Comparison of ENCODE assay signal across 8 cellular contexts in the genomic region with DNA sequence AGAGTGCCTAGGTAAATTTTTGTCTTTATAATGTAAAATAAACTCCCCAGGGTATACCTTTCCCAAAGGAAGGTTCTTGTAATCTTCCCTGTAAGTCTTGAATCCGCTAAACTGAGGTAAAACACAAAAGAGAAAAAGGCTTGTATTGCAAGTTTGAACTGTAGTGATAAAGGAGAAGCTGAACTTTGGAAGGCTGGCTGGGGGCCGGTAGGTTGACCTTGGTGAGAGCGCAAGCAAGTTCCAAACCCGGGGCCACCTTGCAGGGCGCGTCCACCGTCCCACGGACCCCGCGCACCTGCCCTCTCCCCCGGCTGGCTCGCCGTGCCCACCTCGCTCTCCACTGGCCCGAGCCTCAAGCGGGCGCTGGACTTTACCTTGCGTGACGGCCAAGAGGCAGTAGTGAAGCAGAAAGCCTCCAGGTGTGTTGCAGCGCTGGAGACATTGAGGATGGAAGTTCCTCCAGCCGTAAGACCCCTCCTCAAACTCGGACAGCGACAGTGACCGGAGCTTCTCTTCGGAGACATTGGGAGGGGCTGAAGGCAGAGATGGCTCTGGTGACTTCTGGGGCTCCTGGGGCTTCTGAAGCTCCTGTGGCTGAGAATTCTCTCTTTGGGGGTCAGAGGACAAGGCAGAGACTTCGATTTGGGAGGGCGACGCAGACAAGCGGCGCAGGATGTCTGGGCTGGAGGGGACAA. TPM values are rescaled to one million over a fixed set of nuclear protein-coding genes. Genes with fewer than 3 reads are reported as not detected.
A peak's percentile ranks its signal among the peaks of the same experiment; 100 is the strongest.
DNase-seq lines count a peak whose midpoint lies in the region; ATAC-seq and TF ChIP-seq lines count a peak whose summit lies in the region.

No MANE protein-coding gene starts in this region.

- H3K27ac Mint-ChIP-seq in chondrocyte (ENCODE audit: unreplicated experiment) = no peak overlapping the region

- H3K4me1 ChIP-seq in mucosa of rectum (ENCODE audit: control insufficient read depth in 2 of 2, insufficient read depth in 2 of 2, low read length in 2 of 2) = peaks cover 4 to 9% of the 10 kb centered on the region in 2 donors

- H3K27me3 ChIP-seq in mucosa of rectum (ENCODE audit: control insufficient read depth in 2 of 2, insufficient read depth in 2 of 2, low read length in 2 of 2) = no peaks in the 10 kb centered on the region

- H3K27me3 Mint-ChIP-seq in chondrocyte (ENCODE audit: low read depth) = peaks cover 10% of the 10 kb centered on the region

- no peak overlapping the region for H3K27ac ChIP-seq in mucosa of rectum (ENCODE audit: low read depth in 2 of 2, low read length in 2 of 2)

- peak; percentile 15 for DNase-seq in ACHN
- DNase-seq in chondrocyte (ENCODE audit: low spot score) = no peak
- DNase-seq in MV-4-11 (lab: John Stamatoyannopoulos, UW) = no peak
- no peak for DNase-seq in activated gamma-delta T cell (lab: John Stamatoyannopoulos, UW)
- DNase-seq in DMS79 (lab: John Stamatoyannopoulos, UW) = no peak

- no peaks in the 10 kb centered on the region for H3K36me3 ChIP-seq in mucosa of rectum (ENCODE audit: control insufficient read depth in 2 of 2, insufficient read depth in 2 of 2, low read length in 2 of 2)

- no peaks in the 10 kb centered on the region for H3K36me3 Mint-ChIP-seq in chondrocyte (ENCODE audit: low read depth)

- H3K4me1 Mint-ChIP-seq in chondrocyte (ENCODE audit: low read depth) = peaks cover 19% of the 10 kb centered on the region

- H3K4me3 Mint-ChIP-seq in chondrocyte (ENCODE audit: unreplicated experiment) = peak overlapping the region; percentile 79

- peak overlapping the region; percentile 69 to 79 for H3K4me3 ChIP-seq in mucosa of rectum (ENCODE audit: low read length in 2 of 2)

- peak overlapping the region in 1 of 2 donors; percentile 31 for H3K9ac ChIP-seq in mucosa of rectum (ENCODE audit: low read depth in 1 of 2, low read length in 2 of 2)

- no peak for TF ChIP-seq CTCF in chondrocyte (IDR thresholded peaks at IDR 0.05)

- no peaks in the 10 kb centered on the region for H3K9me3 ChIP-seq in mucosa of rectum (ENCODE audit: control insufficient read depth in 2 of 2, low read length in 2 of 2)

- in situ Hi-C loops in ACHN (cut with HindIII; ENCODE audit: low pct_ligation_motif_present, low pct_unique_long_range_greater_than_20kb, low sequenced_read_pairs) = no loop called here

- no peaks in the 10 kb centered on the region for H3K9me3 Mint-ChIP-seq in chondrocyte (ENCODE audit: low read depth)

- ATAC-seq in GM19395 (IDR thresholded peaks at IDR 0.05; ENCODE audit: unreplicated experiment) (peak; percentile 16), HG03571 (IDR thresholded peaks at IDR 0.05; ENCODE audit: unreplicated experiment) (peak; percentile 4)

RNA-seq across cellular contexts. Expression of gene SLCO4C1, which starts 0.4 kb away (rescaled TPM):
- total RNA-seq in chondrocyte = 0.10 to 0.15 TPM (median 0.15 TPM) in 3 replicates
